ENCODE assay signal across 19 cellular contexts in the genomic region with DNA sequence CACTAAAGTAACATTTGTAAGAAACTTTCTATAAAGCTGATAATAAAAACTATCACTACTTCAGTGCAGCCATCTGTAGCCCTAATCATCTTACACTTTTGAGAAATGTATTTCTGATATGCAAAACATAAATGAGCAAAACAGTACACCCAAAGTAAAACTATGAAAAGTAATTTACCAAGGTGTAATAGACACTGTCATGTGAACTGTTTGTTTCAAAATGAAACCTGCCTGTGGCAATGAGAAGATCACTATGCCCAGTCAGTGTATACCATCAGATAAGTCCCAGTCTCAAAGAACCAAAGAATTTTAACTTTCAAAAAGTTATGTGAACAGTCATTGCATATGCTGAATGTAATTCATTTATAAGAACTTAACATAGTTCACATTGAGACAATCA.
"Had no signal": no experiment of that assay in that cellular context is flagged by ENCODE, and none has a peak within 500 bp of the region (broad histone marks: within the 10 kb centered on the region; RNA-seq: fewer than 3 reads in every experiment).

No MANE protein-coding gene starts in this region.

- H3K4me1 ChIP-seq: esophagus muscularis mucosa, heart right ventricle, right lobe of liver, tibial nerve, upper lobe of left lung had no signal

- H3K4me3 ChIP-seq: dorsolateral prefrontal cortex, esophagus muscularis mucosa, heart right ventricle, lung, ovary, right lobe of liver, thoracic aorta, tibial nerve, upper lobe of left lung had no signal

- ATAC-seq: heart right ventricle; natural killer cell; right lobe of liver; stimulated activated naive B cell treated with anti-CD40 and anti-IgM and Interleukin-4, amounts not matched to agents 10 μg/mL and 1 μg/mL and 100 μg/mL, for 72 hours had no signal

- H3K9me3 ChIP-seq: right lobe of liver, thoracic aorta, tibial nerve, upper lobe of left lung had no signal

- DNase-seq: dorsolateral prefrontal cortex; effector CD4-positive, alpha-beta T cell; foreskin melanocyte; glutamatergic neuron; heart right ventricle; hippocampal formation; natural killer cell; occipital lobe; ovary; right lobe of liver; small intestine; stimulated activated CD4-positive, alpha-beta T cell treated with anti-CD3 and anti-CD28 coated beads, Interleukin-15, amount 100 ng/mL, for 24 hours; stimulated activated CD4-positive, alpha-beta T cell treated with anti-CD3 and anti-CD28 coated beads, Interleukin-2, amount 100 ng/mL, for 48 hours; stimulated activated naive B cell treated with anti-CD40 and anti-IgM and Interleukin-4, amounts not matched to agents 10 μg/mL and 1 μg/mL and 100 μg/mL, for 72 hours; upper lobe of left lung had no signal

- H3K27ac ChIP-seq: dorsolateral prefrontal cortex, esophagus muscularis mucosa, heart right ventricle, ovary, right lobe of liver, thoracic aorta, tibial nerve, upper lobe of left lung had no signal

- H3K36me3 ChIP-seq: esophagus muscularis mucosa, heart right ventricle, ovary, right lobe of liver, thoracic aorta, tibial nerve, upper lobe of left lung had no signal
